Comparison of ENCODE assay signal across 8 cellular contexts in genomic region chr19:16572332-16573211, GRCh38. TPM values are rescaled to one million over a fixed set of nuclear protein-coding genes. Genes with fewer than 3 reads are reported as not detected.
DNase-seq lines count a peak whose midpoint lies in the region; ATAC-seq and TF ChIP-seq lines count a peak whose summit lies in the region.

TSS of gene SLC35E1 (minus strand) at chr19:16572415. CDS start at chr19:16572364, 51 bp downstream.

- H3K9ac ChIP-seq in skeletal muscle tissue (ENCODE audit: low read depth in 1 of 3, low read length in 3 of 3): peak within 1 kb of the TSS; percentile 79 to 94 (median 93)

- H3K4me1 ChIP-seq in breast epithelium (peaks cover 4 to 26% of the 10 kb centered on the region in 2 donors), skeletal muscle tissue (ENCODE audit: control insufficient read depth in 3 of 3, insufficient read depth in 3 of 3, low read length in 3 of 3) (peaks cover 56 to 71% (median 61%) of the 10 kb centered on the region in 3 donors)

- peak within 1 kb of the TSS; percentile 87 for H3K4me3 ChIP-seq in AG04450 (ENCODE audit: low read depth, low read length)
- peak within 1 kb of the TSS; percentile 84 for H3K4me3 ChIP-seq in WERI-Rb-1 (ENCODE audit: low read depth, low read length)
- H3K4me3 ChIP-seq in breast epithelium: peak within 1 kb of the TSS; percentile 80 to 94 (median 84)
- peak within 1 kb of the TSS; percentile 95 for H3K4me3 ChIP-seq in iPS-18c (ENCODE audit: insufficient read depth, low read depth, low read length)
- H3K4me3 ChIP-seq in skeletal muscle tissue (ENCODE audit: low read length in 3 of 3): peak within 1 kb of the TSS; percentile 95 to 98 (median 95)

- TF ChIP-seq CTCF in AG04450 (IDR thresholded peaks at IDR 0.05; ENCODE audit: low read depth, low read length) (no peak), WERI-Rb-1 (IDR thresholded peaks at IDR 0.05; ENCODE audit: low read depth, low read length) (no peak), breast epithelium (IDR thresholded peaks at IDR 0.05) (no peak)

- TF ChIP-seq POLR2A in breast epithelium (IDR thresholded peaks at IDR 0.05): peak; percentile 67

- no peaks in the 10 kb centered on the region; the same call in 1 of the 2 replicates for H3K9me3 ChIP-seq in AG04450 (ENCODE audit: control insufficient read depth, insufficient read depth, low read length)
- no peaks in the 10 kb centered on the region for H3K9me3 ChIP-seq in WERI-Rb-1 (ENCODE audit: severe bottlenecking)
- no peaks in the 10 kb centered on the region for H3K9me3 ChIP-seq in breast epithelium
- H3K9me3 ChIP-seq in iPS-18c (ENCODE audit: control insufficient read depth, insufficient read depth, low read length): no peaks in the 10 kb centered on the region
- H3K9me3 ChIP-seq in skeletal muscle tissue (ENCODE audit: control insufficient read depth in 3 of 3, low read length in 3 of 3): no peaks in the 10 kb centered on the region

- intact Hi-C loops in breast epithelium (cut with DNase I; ENCODE audit: low total_unique reads): loop anchor here (2.0 kb wide), 1 partner anchor 74 kb away; no protein-coding TSS in a partner anchor

- H3K36me3 ChIP-seq in WERI-Rb-1: peaks cover 57% of the 10 kb centered on the region
- H3K36me3 ChIP-seq in breast epithelium: no peaks in the 10 kb centered on the region
- H3K36me3 ChIP-seq in skeletal muscle tissue (ENCODE audit: control insufficient read depth in 3 of 3, insufficient read depth in 3 of 3, low read length in 3 of 3): peaks cover 11 to 40% (median 33%) of the 10 kb centered on the region in 3 donors

- H3K27ac ChIP-seq in AG04450 (ENCODE audit: low read depth, low read length) (peak within 1 kb of the TSS; percentile 77), WERI-Rb-1 (peak within 1 kb of the TSS; percentile 80), breast epithelium (peak within 1 kb of the TSS; percentile 90 to 92), skeletal muscle tissue (ENCODE audit: low read depth, low read length) (peak within 1 kb of the TSS; percentile 83)

- DNase-seq in AG04450 (ENCODE audit: low read depth, low spot score): peak; percentile 81
- peak; percentile 97 for DNase-seq in NCI-H2196 (lab: John Stamatoyannopoulos, UW; ENCODE audit: unreplicated experiment)
- peak; percentile 96 for DNase-seq in WERI-Rb-1
- peak; percentile 96 to 97 for DNase-seq in breast epithelium (ENCODE audit: low spot score in 2 of 2)

- POLR2A ChIA-PET in AG04450 (lab: Yijun Ruan, JAX): interaction anchor here (0.7 to 3.4 kb wide), 3 partner anchors 12 to 57 kb away, joined by 3 to 9 read pairs (median 4); partner anchors contain the start of gene MED26

- H3K27me3 ChIP-seq in AG04450 (ENCODE audit: control insufficient read depth, insufficient read depth, low read length): no peaks in the 10 kb centered on the region
- no peaks in the 10 kb centered on the region for H3K27me3 ChIP-seq in WERI-Rb-1 (ENCODE audit: insufficient read depth, low read depth, severe bottlenecking)
- no peaks in the 10 kb centered on the region for H3K27me3 ChIP-seq in breast epithelium
- no peaks in the 10 kb centered on the region for H3K27me3 ChIP-seq in skeletal muscle tissue (ENCODE audit: control insufficient read depth in 3 of 3, insufficient read depth in 3 of 3, low read length in 3 of 3)

- CTCF ChIA-PET in AG04450 (lab: Charles Lee): no interaction called here

- ATAC-seq in GM18873 (IDR thresholded peaks at IDR 0.05; ENCODE audit: low FRiP score, unreplicated experiment) (peak; percentile 68), HG03135 (IDR thresholded peaks at IDR 0.05; ENCODE audit: unreplicated experiment) (peak; percentile 82)

RNA-seq across cellular contexts. Expression of gene SLC35E1, which starts in this region (rescaled TPM):
- 35.7 TPM in 2 replicates for polyA plus RNA-seq in AG04450 (2011; rRNA removed)
- 86.3 and 87.4 TPM in 2 replicates for polyA minus RNA-seq in AG04450 (2011; rRNA and poly(A)+ RNA removed)
- total RNA-seq in breast epithelium (10 to 100 TPM; 33.0 to 44.9 (median 39.2) TPM), skeletal muscle tissue (16.2 TPM)

Comparison
In these comparisons a context has a peak if more than half of its experiments do, and no peak if none do; other contexts are left out.
1. Peak in every context shown above with its lines: DNase-seq, ATAC-seq, H3K4me3 ChIP-seq and H3K27ac ChIP-seq.